ENCODE assay signal across 11 cellular contexts in the genomic region with DNA sequence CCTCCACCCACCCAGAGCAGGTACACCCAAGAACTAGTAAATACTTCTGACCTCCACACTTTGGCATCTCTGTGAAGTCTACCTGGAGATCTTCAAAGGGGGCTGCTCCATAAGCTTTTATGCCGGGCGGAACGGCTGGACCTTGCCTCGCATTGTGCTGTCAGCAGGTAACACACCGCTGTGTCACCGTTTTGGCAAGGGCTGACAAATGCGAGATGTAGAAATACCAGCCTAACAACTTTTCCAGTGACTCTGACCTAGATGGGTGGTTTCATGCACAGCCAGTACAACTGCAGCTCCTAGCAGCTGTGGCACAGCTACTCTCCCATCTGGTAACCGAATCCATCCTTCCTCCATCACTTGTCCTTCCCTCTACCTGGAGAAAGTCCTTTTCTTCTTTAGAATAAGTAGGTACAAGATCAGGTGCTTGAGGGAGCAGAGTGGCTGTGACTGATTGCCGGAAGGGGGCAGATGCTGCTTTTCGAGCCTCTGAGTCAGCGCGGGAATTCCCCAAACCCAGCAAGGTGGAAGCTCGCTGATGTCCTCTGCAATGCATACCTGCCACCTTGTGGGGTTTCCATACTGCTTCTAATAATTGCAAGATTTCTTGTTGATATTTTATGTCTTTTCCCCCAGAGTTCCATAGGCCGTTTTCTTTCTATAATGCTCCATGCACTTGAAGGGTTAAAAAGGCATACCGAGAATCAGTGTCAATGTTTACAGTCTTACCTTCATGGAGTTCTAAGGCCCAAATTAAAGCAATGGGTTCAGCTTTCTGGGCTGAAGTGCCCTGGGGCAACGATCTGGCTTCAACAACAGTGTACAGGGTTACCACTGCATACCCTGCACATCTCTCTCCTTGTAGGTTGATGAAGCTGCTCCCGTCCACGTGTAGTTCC. TPM values are rescaled to one million over a fixed set of nuclear protein-coding genes. Genes with fewer than 3 reads are reported as not detected.
DNase-seq lines count a peak whose midpoint lies in the region; ATAC-seq and TF ChIP-seq lines count a peak whose summit lies in the region.
"Not testable (repeated sequence)": the region's sequence is repeated elsewhere in the genome, so short reads cannot be mapped to it uniquely, and the experiment has no call there.
"Had no signal": no experiment of that assay in that cellular context is flagged by ENCODE, and none has a peak within 500 bp of the region (broad histone marks: within the 10 kb centered on the region; RNA-seq: fewer than 3 reads in every experiment).

No MANE protein-coding gene starts in this region.

- not testable (repeated sequence) for H2BK5ac ChIP-seq in mesendoderm (ENCODE audit: low read length)

- intact Hi-C loops in upper lobe of right lung (cut with DNase I), result not testable (repeated sequence)

- H2AK5ac ChIP-seq in mesendoderm (ENCODE audit: low read length), result not testable (repeated sequence)

- not testable (repeated sequence) for H3K4ac ChIP-seq in mesendoderm (ENCODE audit: low read depth, low read length)

- ATAC-seq in upper lobe of right lung, result not testable (repeated sequence)

- H3K23ac ChIP-seq in mesendoderm (ENCODE audit: low read length), result not testable (repeated sequence)

- not testable (repeated sequence) for H3K79me1 ChIP-seq in mesendoderm (ENCODE audit: low read length)

- H3K4me3 ChIP-seq in GM12864 (ENCODE audit: low read depth, low read length); choroid plexus epithelial cell (ENCODE audit: low read depth, low read length); mesendoderm (ENCODE audit: low read length); upper lobe of right lung: not testable (repeated sequence)

- H3K36me3 ChIP-seq in mesendoderm (ENCODE audit: control insufficient read depth, insufficient read depth, low read length); upper lobe of right lung: not testable (repeated sequence)

- H3K9me3 ChIP-seq in upper lobe of right lung, result not testable (repeated sequence)

- not testable (repeated sequence) for H2BK15ac ChIP-seq in mesendoderm (replicated peaks; ENCODE audit: low read depth)

- H3K56ac ChIP-seq in mesendoderm (ENCODE audit: low read length), result not testable (repeated sequence)

- not testable (repeated sequence) for H3K27ac ChIP-seq in mesendoderm (ENCODE audit: low read depth, low read length); upper lobe of right lung

- not testable (repeated sequence) for H2BK120ac ChIP-seq in mesendoderm (ENCODE audit: low read depth, low read length)

- not testable (repeated sequence) for H4K5ac ChIP-seq in mesendoderm (ENCODE audit: low read length)

- H3K27me3 ChIP-seq in mesendoderm (ENCODE audit: insufficient read depth, low read length, poor library complexity); upper lobe of right lung: not testable (repeated sequence)

- DNase-seq in GM12864 (ENCODE audit: low read depth), result peak; percentile 47
- DNase-seq in NCI-H2171 treated with DMSO at 0.1 percent for 48 hours (lab: John Stamatoyannopoulos, UW), result peak; percentile 29
- peak; percentile 46 for DNase-seq in T-helper 22 cell (ENCODE audit: low read depth)
- peak; percentile 61 for DNase-seq in activated T-cell treated with anti-CD3 and anti-CD28 coated beads for 24 hours (ENCODE audit: low read depth)
- not testable (repeated sequence) for DNase-seq in choroid plexus epithelial cell (ENCODE audit: low read depth)
- peak; percentile 63 for DNase-seq in mesendoderm
- DNase-seq in stimulated activated CD4-positive, alpha-beta T cell treated with anti-CD3 and anti-CD28 coated beads, Interleukin-4, amount 100 ng/mL, for 24 hours, result peak; percentile 75
- peak; percentile 77 for DNase-seq in upper lobe of right lung

- H3K79me2 ChIP-seq in mesendoderm (ENCODE audit: control insufficient read depth, insufficient read depth, low read length), result not testable (repeated sequence)

- not testable (repeated sequence) for H3K4me2 ChIP-seq in mesendoderm (ENCODE audit: low read length)

- not testable (repeated sequence) for H3K9ac ChIP-seq in mesendoderm (ENCODE audit: low read length)

- TF ChIP-seq CTCF in GM12864 (IDR thresholded peaks at IDR 0.05; ENCODE audit: low read depth, low read length, missing control alignments) (peak; percentile 36), choroid plexus epithelial cell (conservative IDR thresholded peaks at IDR 0.05; ENCODE audit: low read depth, low read length) (peak; percentile 23), upper lobe of right lung (IDR thresholded peaks at IDR 0.05) (peak; percentile 8)

- no CpG with 5 or more reads among the region's 18 CpGs for WGBS in mesendoderm (ENCODE audit: extremely low coverage, insufficient coverage, low lambda C conversion rate)

- not testable (repeated sequence) for H3K18ac ChIP-seq in mesendoderm (ENCODE audit: low read length)

- not testable (repeated sequence) for H4K8ac ChIP-seq in mesendoderm (ENCODE audit: low read depth, low read length)

- H3K4me1 ChIP-seq in mesendoderm (ENCODE audit: control insufficient read depth, low read depth, low read length), result not testable (repeated sequence)
- H3K4me1 ChIP-seq in upper lobe of right lung, result peaks cover 12% of the 10 kb centered on the region

RNA-seq across cellular contexts. Expression of gene SMIM41, which starts 37.0 kb away (rescaled TPM):
- polyA plus RNA-seq in mesendoderm (2013, experiment 1 of 2), result 0.03 TPM
- not detected for polyA plus RNA-seq in mesendoderm (2013, experiment 2 of 2)
- total RNA-seq in upper lobe of right lung, result 6.1 TPM
- total RNA-seq: activated naive CD8-positive, alpha-beta T cell treated with anti-CD3 and anti-CD28 coated beads, Interleukin-2, amount 10 ng/mL, durations not matched to agents 7 days and 5 days; lung microvascular endothelial cell; SK-MEL-5 had no signal

RNA-seq across cellular contexts. Expression of gene ATG101, which starts 46.7 kb away (rescaled TPM):
- 30.6 TPM for polyA plus RNA-seq in mesendoderm (2013, experiment 1 of 2)
- polyA plus RNA-seq in mesendoderm (2013, experiment 2 of 2), result 30.0 TPM
- total RNA-seq in upper lobe of right lung, result 37.3 TPM
